9 cellular contexts compared by ENCODE assay signal in genomic region chr14:54435500-54435981, GRCh38. TPM values are rescaled to one million over a fixed set of nuclear protein-coding genes. Genes with fewer than 3 reads are reported as not detected.
DNase-seq lines count a peak whose midpoint lies in the region; ATAC-seq, FAIRE-seq and TF ChIP-seq lines count a peak whose summit lies in the region.
"Had no signal": no experiment of that assay in that cellular context is flagged by ENCODE, and none has a peak within 500 bp of the region (broad histone marks: within the 10 kb centered on the region; RNA-seq: fewer than 3 reads in every experiment).

No MANE protein-coding gene starts in this region.

- H3K9me3 Mint-ChIP-seq in stimulated activated naive CD8-positive, alpha-beta T cell treated with anti-CD3 and anti-CD28 coated beads, Interleukin-15, amount 100 ng/mL, for 72 hours, result no peaks in the 10 kb centered on the region

- CTCF ChIA-PET in K562 (lab: Yijun Ruan, JAX; ENCODE audit: low intra/inter-chr PET ratio), result no interaction called here

- no peak overlapping the region for H3K4me3 ChIP-seq in K562

- no TSS peak for BruUV-seq in K562 (replicated peaks; lab: Mats Ljungman, UMichigan)

- H3K79me2 ChIP-seq in K562 (ENCODE audit: control insufficient read depth, insufficient read depth, low read length), result peaks cover 93% of the 10 kb centered on the region

- peak overlapping the region; percentile 49; the same call in 2 of the 3 replicates for H3K27ac ChIP-seq in K562 (ENCODE audit: extremely low read depth, low read depth, low read length)

- H3K9me1 ChIP-seq in K562 (ENCODE audit: control insufficient read depth, insufficient read depth, low read length), result no peaks in the 10 kb centered on the region

- TF ChIP-seq POLR2A in K562 (conservative IDR thresholded peaks at IDR 0.05), result no peak

- peaks cover 41% of the 10 kb centered on the region for H3K36me3 ChIP-seq in K562 (ENCODE audit: control insufficient read depth, insufficient read depth, low read length)

- peak; percentile 73 for FAIRE-seq in K562 (lab: Jason Lieb, UNC)

- no peaks in the 10 kb centered on the region for H3K27me3 Mint-ChIP-seq in stimulated activated naive CD8-positive, alpha-beta T cell treated with anti-CD3 and anti-CD28 coated beads, Interleukin-15, amount 100 ng/mL, for 72 hours

- peak; percentile 20 for ATAC-seq in K562
- ATAC-seq in stimulated activated naive CD8-positive, alpha-beta T cell treated with anti-CD3 and anti-CD28 coated beads, Interleukin-15, amount 100 ng/mL, for 72 hours, result peak; percentile 99

- H3K9me3 ChIP-seq in K562 (replicated peaks; ENCODE audit: control insufficient read depth, insufficient read depth, low read depth, low read length), result no peaks in the 10 kb centered on the region

- H3K27ac Mint-ChIP-seq in stimulated activated naive CD8-positive, alpha-beta T cell treated with anti-CD3 and anti-CD28 coated beads, Interleukin-15, amount 100 ng/mL, for 72 hours, result peak overlapping the region; percentile 29 to 96

- TF ChIP-seq RAD21 in K562 (CRISPR knock-in tag; conservative IDR thresholded peaks at IDR 0.05 in 1 of 2, IDR thresholded peaks at IDR 0.05 in 1 of 2), result no peak

- H3K27me3 ChIP-seq in K562 (ENCODE audit: control insufficient read depth in 2 of 2, insufficient read depth in 2 of 2, low read length in 2 of 2), result no peaks in the 10 kb centered on the region

- peak; percentile 70 for TF ChIP-seq EP300 in K562 (IDR thresholded peaks at IDR 0.05; ENCODE audit: low read length)

- no peak overlapping the region for H2AFZ ChIP-seq in K562 (ENCODE audit: low read depth, low read length)

- in situ Hi-C loops in K562 (cut with MboI), result no loop called here

- POLR2A ChIA-PET in K562 (lab: Yijun Ruan, JAX), result interaction anchor here (1.2 to 1.8 kb wide), 6 partner anchors 8 to 38 kb away, joined by 3 to 7 read pairs (median 6); no protein-coding TSS in a partner anchor

- intact Hi-C loops in K562 (cut with micrococcal nuclease), result no loop called here

- H3K4me3 Mint-ChIP-seq in stimulated activated naive CD8-positive, alpha-beta T cell treated with anti-CD3 and anti-CD28 coated beads, Interleukin-15, amount 100 ng/mL, for 72 hours, result peak overlapping the region; percentile 71 to 75

- H3K4me2 ChIP-seq in K562 (ENCODE audit: insufficient read depth, low read length), result peak overlapping the region; percentile 29; the same call in 1 of the 2 replicates

- H3K4me1 Mint-ChIP-seq in stimulated activated naive CD8-positive, alpha-beta T cell treated with anti-CD3 and anti-CD28 coated beads, Interleukin-15, amount 100 ng/mL, for 72 hours, result peaks cover 89% of the 10 kb centered on the region

- TF ChIP-seq CTCF in K562 (IDR thresholded peaks at IDR 0.05 in 2 of 3, conservative IDR thresholded peaks at IDR 0.05 in 1 of 3; ENCODE audit: insufficient read depth in 2 of 3, low read depth in 1 of 3, low read length in 3 of 3), result no peak

- H4K20me1 ChIP-seq in K562 (replicated peaks; ENCODE audit: control insufficient read depth, insufficient read depth, low read length), result no peaks in the 10 kb centered on the region

- WGBS in K562 (ENCODE audit: insufficient coverage, low coverage, missing lambda C conversion rate), result 0% methylated on average over 4 of the region's 4 CpGs

- peak; percentile 6 for DNase-seq in stimulated activated CD4-positive, alpha-beta T cell treated with anti-CD3 and anti-CD28 coated beads, Interleukin-12 subunit alpha, Interleukin-12 subunit beta, amount 100 ng/mL, for 4 hours
- no peak for DNase-seq in stimulated activated CD4-positive, alpha-beta T cell treated with anti-CD3 and anti-CD28 coated beads, Interleukin-2, amount 100 ng/mL, for 48 hours
- DNase-seq in HS-5 (ENCODE audit: low read depth), result peak; percentile 56
- peak; percentile 17 to 41 (median 20) for DNase-seq in K562 (ENCODE audit: extremely low read depth in 1 of 4, low spot score in 3 of 4)
- DNase-seq in stimulated activated naive CD8-positive, alpha-beta T cell treated with anti-CD3 and anti-CD28 coated beads, Interleukin-15, amount 100 ng/mL, for 72 hours, result peak; percentile 17 to 23
- no peak for DNase-seq in mucosa of gallbladder (ENCODE audit: low spot score)
- no peak for DNase-seq in NCI-H524 treated with DMSO at 0.1 percent for 48 hours (lab: John Stamatoyannopoulos, UW)
- no peak for DNase-seq in GDM1 (lab: John Stamatoyannopoulos, UW)
- DNase-seq: kidney glomerular epithelial cell had no signal

- peak overlapping the region in 1 of 2 experiments; percentile 13; a peak in 1 of 4 replicates for H3K9ac ChIP-seq in K562 (ENCODE audit: insufficient read depth in 1 of 2, low read depth in 2 of 2, low read length in 2 of 2)

- peaks cover 5 to 25% of the 10 kb centered on the region in 2 experiments; a peak in 4 of 5 replicates for H3K4me1 ChIP-seq in K562 (replicated peaks in 1 of 2; ENCODE audit: control insufficient read depth in 2 of 2, insufficient read depth in 2 of 2, low read length in 2 of 2)

RNA-seq across cellular contexts. Expression of gene CNIH1, which starts 5.6 kb away (rescaled TPM):
- 42.7 and 50.6 TPM in 2 replicates for total RNA-seq in K562 (2011; cell fraction: chromatin; rRNA removed; ENCODE audit: low replicate concordance)
- total RNA-seq in K562 (2011; cell fraction: nucleolus; rRNA removed), result 53.0 and 54.3 TPM in 2 replicates
- total RNA-seq in K562 (2011; cell fraction: nucleoplasm; rRNA removed), result 45.3 and 55.3 TPM in 2 replicates
- total RNA-seq in K562 (2014; rRNA removed) (13.9 and 23.0 TPM in 2 replicates), K562 (2014; rRNA removed; fragmentation: Illumina TruSeq; extraction: Trizol) (66.7 and 76.5 TPM in 2 replicates), K562 (2015; rRNA removed; fragmentation: Illumina TruSeq; extraction: Trizol) (46.6 and 56.9 TPM in 2 replicates), K562 (2021) (71.3 and 79.6 TPM in 2 replicates), mucosa of gallbladder (98.5 TPM)
- polyA plus RNA-seq in K562 (2011; rRNA removed) (182 and 185 TPM in 2 replicates), K562 (2014; fragmentation: Illumina TruSeq; extraction: Trizol) (116 and 120 TPM in 2 replicates), K562 (2014; fragmentation: Nextera tagmentation; extraction: Ambion mirVana) (100 to 1,000 TPM; 253 to 283 TPM), K562 (2014; rRNA removed) (77.3 and 95.9 TPM in 2 replicates)
- polyA plus RNA-seq in K562 (2011; cell fraction: cytosol; rRNA removed), result 197 and 314 TPM in 2 replicates
- 34.6 and 48.0 TPM in 2 replicates for polyA plus RNA-seq in K562 (2011; cell fraction: nucleus; rRNA removed)
- 80.5 and 159 TPM in 2 replicates for polyA plus RNA-seq in K562 (2012)
- 110 and 122 TPM in 2 replicates for polyA minus RNA-seq in K562 (2011; rRNA and poly(A)+ RNA removed)
- 79.5 and 84.4 TPM in 2 replicates for polyA minus RNA-seq in K562 (2011; cell fraction: cytosol; rRNA and poly(A)+ RNA removed)
- polyA minus RNA-seq in K562 (2011; cell fraction: nucleus; rRNA and poly(A)+ RNA removed), result 8.8 and 17.8 TPM in 2 replicates

RNA-seq across cellular contexts. Expression of gene CDKN3, which starts 38.7 kb away (rescaled TPM):
- 4.6 and 10.9 TPM in 2 replicates for total RNA-seq in K562 (2011; cell fraction: chromatin; rRNA removed; ENCODE audit: low replicate concordance)
- 5.8 and 6.7 TPM in 2 replicates for total RNA-seq in K562 (2011; cell fraction: nucleolus; rRNA removed)
- total RNA-seq in K562 (2011; cell fraction: nucleoplasm; rRNA removed), result 12.1 and 17.2 TPM in 2 replicates
- 41.5 and 46.3 TPM in 2 replicates for total RNA-seq in K562 (2014; rRNA removed)
- total RNA-seq in K562 (2014; rRNA removed; fragmentation: Illumina TruSeq; extraction: Trizol), result 60.4 and 62.4 TPM in 2 replicates
- total RNA-seq in K562 (2015; rRNA removed; fragmentation: Illumina TruSeq; extraction: Trizol), result 58.3 and 62.4 TPM in 2 replicates
- total RNA-seq in K562 (2021), result 41.3 and 46.5 TPM in 2 replicates
- polyA plus RNA-seq in K562 (2011; rRNA removed), result 75.1 and 98.8 TPM in 2 replicates
- 37.8 and 54.2 TPM in 2 replicates for polyA plus RNA-seq in K562 (2011; cell fraction: cytosol; rRNA removed)
- 18.3 and 23.5 TPM in 2 replicates for polyA plus RNA-seq in K562 (2011; cell fraction: nucleus; rRNA removed)
- 53.0 and 71.2 TPM in 2 replicates for polyA plus RNA-seq in K562 (2012)
- polyA plus RNA-seq in K562 (2014; fragmentation: Illumina TruSeq; extraction: Trizol), result 68.8 and 83.6 TPM in 2 replicates
- 100 to 1,000 TPM; 127 to 128 TPM for polyA plus RNA-seq in K562 (2014; fragmentation: Nextera tagmentation; extraction: Ambion mirVana)
- 70.7 and 78.2 TPM in 2 replicates for polyA plus RNA-seq in K562 (2014; rRNA removed)
- polyA minus RNA-seq in K562 (2011; rRNA and poly(A)+ RNA removed), result 38.3 and 42.7 TPM in 2 replicates
- 8.2 and 11.2 TPM in 2 replicates for polyA minus RNA-seq in K562 (2011; cell fraction: cytosol; rRNA and poly(A)+ RNA removed)
- polyA minus RNA-seq in K562 (2011; cell fraction: nucleus; rRNA and poly(A)+ RNA removed), result 5.1 and 11.2 TPM in 2 replicates
- 2.1 TPM for total RNA-seq in mucosa of gallbladder

RNA-seq across cellular contexts. Expression of gene GMFB, which starts 53.2 kb away (rescaled TPM):
- total RNA-seq in K562 (2011; cell fraction: chromatin; rRNA removed; ENCODE audit: low replicate concordance), result 4.6 and 11.4 TPM in 2 replicates
- total RNA-seq in K562 (2011; cell fraction: nucleolus; rRNA removed), result 5.7 TPM in 2 replicates
- 10.6 and 17.6 TPM in 2 replicates for total RNA-seq in K562 (2011; cell fraction: nucleoplasm; rRNA removed)
- total RNA-seq in K562 (2014; rRNA removed) (13.1 and 15.1 TPM in 2 replicates), K562 (2014; rRNA removed; fragmentation: Illumina TruSeq; extraction: Trizol) (31.6 and 34.7 TPM in 2 replicates), K562 (2015; rRNA removed; fragmentation: Illumina TruSeq; extraction: Trizol) (27.7 and 31.7 TPM in 2 replicates), K562 (2021) (22.1 and 22.7 TPM in 2 replicates), mucosa of gallbladder (27.9 TPM)
- polyA plus RNA-seq in K562 (2011; rRNA removed) (9.9 and 15.1 TPM in 2 replicates), K562 (2014; fragmentation: Illumina TruSeq; extraction: Trizol) (20.4 and 21.2 TPM in 2 replicates), K562 (2014; fragmentation: Nextera tagmentation; extraction: Ambion mirVana) (10 to 100 TPM; 20.1 to 20.5 TPM), K562 (2014; rRNA removed) (13.2 and 14.0 TPM in 2 replicates)
- 1.0 and 4.3 TPM in 2 replicates for polyA plus RNA-seq in K562 (2011; cell fraction: cytosol; rRNA removed)
- polyA plus RNA-seq in K562 (2011; cell fraction: nucleus; rRNA removed), result 4.2 and 8.2 TPM in 2 replicates
- polyA plus RNA-seq in K562 (2012), result 14.3 and 14.9 TPM in 2 replicates
- 13.9 and 16.4 TPM in 2 replicates for polyA minus RNA-seq in K562 (2011; rRNA and poly(A)+ RNA removed)
- polyA minus RNA-seq in K562 (2011; cell fraction: cytosol; rRNA and poly(A)+ RNA removed), result 2.9 and 4.7 TPM in 2 replicates
- 8.8 and 13.8 TPM in 2 replicates for polyA minus RNA-seq in K562 (2011; cell fraction: nucleus; rRNA and poly(A)+ RNA removed)

Comparison
In these comparisons a context has a peak if more than half of its experiments do, and no peak if none do; other contexts are left out.
1. DNase-seq: peak in stimulated activated CD4-positive, alpha-beta T cell treated with anti-CD3 and anti-CD28 coated beads, Interleukin-12 subunit alpha, Interleukin-12 subunit beta, amount 100 ng/mL, for 4 hours (single experiment), HS-5 (single experiment), K562 (4 of 4) and stimulated activated naive CD8-positive, alpha-beta T cell treated with anti-CD3 and anti-CD28 coated beads, Interleukin-15, amount 100 ng/mL, for 72 hours (2 of 2); none in stimulated activated CD4-positive, alpha-beta T cell treated with anti-CD3 and anti-CD28 coated beads, Interleukin-2, amount 100 ng/mL, for 48 hours (0 of 2), mucosa of gallbladder (single experiment), NCI-H524 treated with DMSO at 0.1 percent for 48 hours (single experiment) and GDM1 (single experiment).